Comparison of ENCODE assay signal across 8 cellular contexts in the genomic region with DNA sequence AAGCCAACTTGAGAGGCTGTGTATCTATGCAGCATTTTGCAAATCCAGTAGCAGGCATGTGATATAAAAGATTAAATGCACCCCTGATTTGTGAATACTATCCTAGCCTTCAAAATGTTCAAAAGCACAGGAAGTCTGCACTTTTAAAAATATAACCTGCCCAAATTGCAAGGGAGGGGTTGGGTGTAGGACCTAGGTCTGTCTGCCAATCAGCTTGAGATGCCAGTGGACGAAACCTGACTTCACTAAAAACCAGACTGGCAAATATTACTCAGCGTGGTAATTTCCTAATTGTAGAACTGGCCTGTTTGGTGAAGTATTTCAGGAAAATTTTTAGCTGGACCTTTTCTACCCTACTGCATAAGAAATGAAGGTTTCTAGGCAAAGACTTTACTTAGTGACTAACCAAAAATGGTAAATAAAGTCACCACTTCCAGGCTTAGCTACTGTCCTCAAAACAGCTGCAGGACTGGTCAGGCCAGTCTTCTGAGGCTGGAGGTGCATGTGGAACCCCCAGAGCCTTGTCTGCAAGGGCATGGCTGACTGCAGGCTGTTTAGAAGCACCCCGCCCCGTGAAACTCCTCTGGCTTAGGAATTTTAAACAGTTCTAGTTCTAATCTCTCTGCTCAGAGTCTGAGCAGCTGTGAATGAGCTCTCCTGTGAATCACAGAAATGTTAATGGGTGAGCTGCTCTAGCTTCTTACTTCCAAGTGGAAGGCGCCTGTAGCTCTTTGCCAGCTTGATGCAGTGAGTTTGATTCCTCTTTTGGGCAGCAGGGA.
A peak's percentile ranks its signal among the peaks of the same experiment; 100 is the strongest.
DNase-seq lines count a peak whose midpoint lies in the region; ATAC-seq, FAIRE-seq and TF ChIP-seq lines count a peak whose summit lies in the region.
"Had no signal": no experiment of that assay in that cellular context is flagged by ENCODE, and none has a peak within 500 bp of the region (broad histone marks: within the 10 kb centered on the region; RNA-seq: fewer than 3 reads in every experiment).

No MANE protein-coding gene starts in this region.

- no peaks in the 10 kb centered on the region for H3K36me3 ChIP-seq in trophoblast cell (ENCODE audit: control insufficient read depth in 1 of 2, insufficient read depth in 2 of 2, low read length in 2 of 2)

- no peak overlapping the region for H3K9ac ChIP-seq in trophoblast cell (ENCODE audit: low read length)

- ATAC-seq in GM18870 (IDR thresholded peaks at IDR 0.05; ENCODE audit: unreplicated experiment), result peak; percentile 64
- ATAC-seq in GM21786 (IDR thresholded peaks at IDR 0.05; ENCODE audit: unreplicated experiment), result peak; percentile 47
- ATAC-seq in HG03571 (IDR thresholded peaks at IDR 0.05; ENCODE audit: unreplicated experiment), result peak; percentile 55

- no peak overlapping the region for H3K4me3 ChIP-seq in trophoblast cell (ENCODE audit: low read depth, low read length)

- H3K9me3 ChIP-seq in trophoblast cell (ENCODE audit: insufficient read depth, low read depth, low read length), result no peaks in the 10 kb centered on the region

- H2AFZ ChIP-seq in trophoblast cell (ENCODE audit: insufficient read depth, low read length, poor library complexity), result peak overlapping the region; percentile 6

- no peaks in the 10 kb centered on the region for H3K27me3 ChIP-seq in trophoblast cell (ENCODE audit: insufficient read depth, low read length)

- H2BK120ac ChIP-seq in trophoblast cell (ENCODE audit: insufficient read depth, low read length, poor library complexity), result no peak overlapping the region

- H3K14ac ChIP-seq in trophoblast cell (ENCODE audit: low read length), result no peak overlapping the region

- H3K23ac ChIP-seq in trophoblast cell (ENCODE audit: low read length), result no peak overlapping the region

- FAIRE-seq in GM12892 (lab: Jason Lieb, UNC), result no peak

- H3K4me1 ChIP-seq in trophoblast cell (ENCODE audit: control insufficient read depth in 1 of 2, insufficient read depth in 2 of 2, low read length in 2 of 2), result peaks cover 0 to 5% of the 10 kb centered on the region in 2 experiments

- TF ChIP-seq POLR2A in GM12892 (IDR thresholded peaks at IDR 0.05; ENCODE audit: low read depth, low read length), result no peak

- DNase-seq in trophoblast cell, result peak in 1 of 2 donors; percentile 10
- DNase-seq in NCI-H2171 treated with DMSO at 0.1 percent for 48 hours (lab: John Stamatoyannopoulos, UW), result no peak
- DNase-seq in GM12892 (ENCODE audit: insufficient read length), result no peak
- DNase-seq in midbrain (lab: John Stamatoyannopoulos, UW), result no peak
- DNase-seq: activated CD4-positive, CD25-positive, alpha-beta regulatory T cell treated with anti-CD3 and anti-CD28 coated beads, Interleukin-2, amount 50 U/mL, for 72 hours had no signal

- no peak overlapping the region for H4K12ac ChIP-seq in trophoblast cell (ENCODE audit: low read depth, low read length)

- H3K4ac ChIP-seq in trophoblast cell (ENCODE audit: low read depth, low read length), result no peak overlapping the region

- no peak overlapping the region for H4K8ac ChIP-seq in trophoblast cell (ENCODE audit: low read depth, low read length)

- no peak overlapping the region for H4K91ac ChIP-seq in trophoblast cell (ENCODE audit: low read depth, low read length)

- no peak overlapping the region for H2AK5ac ChIP-seq in trophoblast cell (ENCODE audit: low read length)

- no peak overlapping the region for H3K4me2 ChIP-seq in trophoblast cell (ENCODE audit: low read length)

- WGBS in trophoblast cell (ENCODE audit: extremely low coverage, insufficient coverage, insufficient read length), result no CpG with 5 or more reads among the region's 5 CpGs

- H3K27ac ChIP-seq in trophoblast cell (ENCODE audit: low read depth, low read length), result no peak overlapping the region

- H3K79me1 ChIP-seq in trophoblast cell (ENCODE audit: low read length), result no peaks in the 10 kb centered on the region

- H2BK12ac ChIP-seq in trophoblast cell (ENCODE audit: low read length), result no peak overlapping the region

- H3K79me2 ChIP-seq in trophoblast cell (ENCODE audit: control insufficient read depth, insufficient read depth, low read length, poor library complexity), result no peaks in the 10 kb centered on the region

- no peak overlapping the region for H3K18ac ChIP-seq in trophoblast cell (ENCODE audit: low read length)

- H2BK5ac ChIP-seq in trophoblast cell (ENCODE audit: low read depth, low read length, poor library complexity), result no peak overlapping the region
